In genomic region chr2:233700028-233700635, GRCh38 we compare ENCODE assay signal across 7 cellular contexts. TPM values are rescaled to one million over a fixed set of nuclear protein-coding genes. Genes with fewer than 3 reads are reported as not detected.
DNase-seq lines count a peak whose midpoint lies in the region; ATAC-seq and TF ChIP-seq lines count a peak whose summit lies in the region.
"Had no signal": no experiment of that assay in that cellular context is flagged by ENCODE, and none has a peak within 500 bp of the region (broad histone marks: within the 10 kb centered on the region; RNA-seq: fewer than 3 reads in every experiment).

No MANE protein-coding gene starts in this region.

- no peaks in the 10 kb centered on the region for H3K9me3 ChIP-seq in neuronal stem cell (replicated peaks in 1 of 2; ENCODE audit: control insufficient read depth in 2 of 2, insufficient read depth in 1 of 2, low read depth in 1 of 2, low read length in 2 of 2)

- no peak overlapping the region for H2BK12ac ChIP-seq in neuronal stem cell (ENCODE audit: low read length)

- H2BK15ac ChIP-seq in neuronal stem cell (ENCODE audit: low read length) = no peak overlapping the region

- no peak overlapping the region for H3K9ac ChIP-seq in neuronal stem cell (ENCODE audit: low read depth, low read length, poor library complexity)

- H3K4me2 ChIP-seq in neuronal stem cell (ENCODE audit: insufficient read depth, low read length, poor library complexity, severe bottlenecking) = peak overlapping the region; percentile 13

- no peak overlapping the region for H2BK120ac ChIP-seq in neuronal stem cell (ENCODE audit: low read depth, low read length)

- H3K4ac ChIP-seq in neuronal stem cell (ENCODE audit: low read length) = no peak overlapping the region

- H3K79me1 ChIP-seq in neuronal stem cell (ENCODE audit: low read depth, low read length) = no peaks in the 10 kb centered on the region

- H3K23ac ChIP-seq in neuronal stem cell (ENCODE audit: low read depth, low read length, poor library complexity) = no peak overlapping the region

- no peaks in the 10 kb centered on the region for H3K36me3 Mint-ChIP-seq in HFFc6 (ENCODE audit: low read depth)

- no peak overlapping the region for H4K91ac ChIP-seq in neuronal stem cell (ENCODE audit: low read depth, low read length, poor library complexity)

- H2BK5ac ChIP-seq in neuronal stem cell (ENCODE audit: low read length) = no peak overlapping the region

- no peak overlapping the region for H4K8ac ChIP-seq in neuronal stem cell (ENCODE audit: low read depth, low read length)

- TF ChIP-seq CTCF in HFFc6 (IDR thresholded peaks at IDR 0.05) = no peak
- no peak for TF ChIP-seq CTCF in brain microvascular endothelial cell (IDR thresholded peaks at IDR 0.05; ENCODE audit: low read depth, low read length, missing control alignments)

- H3K27me3 ChIP-seq in brain microvascular endothelial cell (replicated peaks) = no peaks in the 10 kb centered on the region
- H3K27me3 ChIP-seq in neuronal stem cell (ENCODE audit: control insufficient read depth in 3 of 3, insufficient read depth in 3 of 3, low read depth in 1 of 3, low read length in 3 of 3) = no peaks in the 10 kb centered on the region

- ATAC-seq in HG03045 (IDR thresholded peaks at IDR 0.05; ENCODE audit: unreplicated experiment) = no peak

- H3K27me3 Mint-ChIP-seq in HFFc6 (ENCODE audit: insufficient read depth) = 0 out of 2 replicates have a peak, but pooled peaks cover 2% of the 10 kb centered on the region

- H3K27ac Mint-ChIP-seq in HFFc6 = peak overlapping the region; percentile 93

- H3K18ac ChIP-seq in neuronal stem cell (ENCODE audit: low read length) = no peak overlapping the region

- H3K14ac ChIP-seq in neuronal stem cell (ENCODE audit: low read length) = no peak overlapping the region

- H3K9me3 Mint-ChIP-seq in HFFc6 = no peaks in the 10 kb centered on the region; the same call in 1 of the 2 replicates

- no peak overlapping the region for H3K4me3 Mint-ChIP-seq in HFFc6

- peaks cover 9% of the 10 kb centered on the region in 2 donors for H3K4me1 ChIP-seq in neuronal stem cell (ENCODE audit: control insufficient read depth in 2 of 2, insufficient read depth in 1 of 2, low read depth in 1 of 2, low read length in 2 of 2)

- H3K27ac ChIP-seq in brain microvascular endothelial cell (peak overlapping the region; percentile 53), neuronal stem cell (replicated peaks; ENCODE audit: low read length) (peak overlapping the region; percentile 52)

- DNase-seq in HFFc6 = peak; percentile 77
- DNase-seq in brain microvascular endothelial cell = peak; percentile 33
- peak; percentile 70 for DNase-seq in neuronal stem cell (ENCODE audit: low spot score)
- no peak for DNase-seq in T-helper 9 cell
- no peak for DNase-seq in NCI-H187 (lab: John Stamatoyannopoulos, UW)
- DNase-seq: NCI-H524 had no signal

- no peak overlapping the region for H2AK5ac ChIP-seq in neuronal stem cell (ENCODE audit: low read depth, low read length)

- H3K36me3 ChIP-seq in brain microvascular endothelial cell (replicated peaks) (no peaks in the 10 kb centered on the region), neuronal stem cell (replicated peaks in 1 of 2; ENCODE audit: control insufficient read depth in 2 of 2, insufficient read depth in 2 of 2, low read length in 2 of 2) (no peaks in the 10 kb centered on the region)

- H3K4me1 Mint-ChIP-seq in HFFc6 (ENCODE audit: low read depth) = no peaks in the 10 kb centered on the region; the same call in 1 of the 2 replicates

- H3K4me3 ChIP-seq in brain microvascular endothelial cell (ENCODE audit: low read depth, low read length) (no peak overlapping the region), neuronal stem cell (ENCODE audit: low read length in 2 of 2) (no peak overlapping the region)

- in situ Hi-C loops in brain microvascular endothelial cell (cut with HindIII; ENCODE audit: low pct_ligation_motif_present, low sequenced_read_pairs) = no loop called here

- no CpG with 5 or more reads among the region's 1 CpG for WGBS in neuronal stem cell (ENCODE audit: extremely low coverage in 2 of 2, insufficient read length in 2 of 2, insufficient replicate concordance in 1 of 2), 2 donors

- H2AFZ ChIP-seq in neuronal stem cell (ENCODE audit: low read length) = peak overlapping the region; percentile 69

RNA-seq across cellular contexts. Expression of gene UGT1A6, which starts 7.4 kb away (rescaled TPM):
- not detected for total RNA-seq in HFFc6 (2021; fragmentation: NEBNext Ultra II Directional; extraction: Animal tissue kit (Norgen Biotek cat#: 25700))
- not detected for polyA plus RNA-seq in neuronal stem cell (2013, experiment 1 of 2)
- polyA plus RNA-seq in neuronal stem cell (2013, experiment 2 of 2) = 0.04 TPM

RNA-seq across cellular contexts. Expression of gene UGT1A5, which starts 12.6 kb away (rescaled TPM):
- total RNA-seq in HFFc6 (2021; fragmentation: NEBNext Ultra II Directional; extraction: Animal tissue kit (Norgen Biotek cat#: 25700)) = not detected
- polyA plus RNA-seq in neuronal stem cell (2013, experiment 1 of 2) = not detected
- polyA plus RNA-seq in neuronal stem cell (2013, experiment 2 of 2) = not detected

RNA-seq across cellular contexts. Expression of gene UGT1A4, which starts 18.4 kb away (rescaled TPM):
- not detected for total RNA-seq in HFFc6 (2021; fragmentation: NEBNext Ultra II Directional; extraction: Animal tissue kit (Norgen Biotek cat#: 25700))
- polyA plus RNA-seq in neuronal stem cell (2013, experiment 1 of 2) = not detected
- not detected for polyA plus RNA-seq in neuronal stem cell (2013, experiment 2 of 2)

RNA-seq across cellular contexts. Expression of gene UGT1A7, which starts 18.4 kb away (rescaled TPM):
- not detected for total RNA-seq in HFFc6 (2021; fragmentation: NEBNext Ultra II Directional; extraction: Animal tissue kit (Norgen Biotek cat#: 25700))
- not detected for polyA plus RNA-seq in neuronal stem cell (2013, experiment 1 of 2)
- not detected for polyA plus RNA-seq in neuronal stem cell (2013, experiment 2 of 2)

RNA-seq across cellular contexts. Expression of gene UGT1A9, which starts 28.4 kb away (rescaled TPM):
- total RNA-seq in HFFc6 (2021; fragmentation: NEBNext Ultra II Directional; extraction: Animal tissue kit (Norgen Biotek cat#: 25700)) = not detected
- polyA plus RNA-seq in neuronal stem cell (2013, experiment 1 of 2) = not detected
- polyA plus RNA-seq in neuronal stem cell (2013, experiment 2 of 2) = not detected

Comparison
In these comparisons a context has a peak if more than half of its experiments do, and no peak if none do; other contexts are left out.
1. DNase-seq: peak in HFFc6 (single experiment), brain microvascular endothelial cell (single experiment) and neuronal stem cell (single experiment); none in T-helper 9 cell (single experiment) and NCI-H187 (0 of 2).